20 cellular contexts compared by ENCODE assay signal in the genomic region with DNA sequence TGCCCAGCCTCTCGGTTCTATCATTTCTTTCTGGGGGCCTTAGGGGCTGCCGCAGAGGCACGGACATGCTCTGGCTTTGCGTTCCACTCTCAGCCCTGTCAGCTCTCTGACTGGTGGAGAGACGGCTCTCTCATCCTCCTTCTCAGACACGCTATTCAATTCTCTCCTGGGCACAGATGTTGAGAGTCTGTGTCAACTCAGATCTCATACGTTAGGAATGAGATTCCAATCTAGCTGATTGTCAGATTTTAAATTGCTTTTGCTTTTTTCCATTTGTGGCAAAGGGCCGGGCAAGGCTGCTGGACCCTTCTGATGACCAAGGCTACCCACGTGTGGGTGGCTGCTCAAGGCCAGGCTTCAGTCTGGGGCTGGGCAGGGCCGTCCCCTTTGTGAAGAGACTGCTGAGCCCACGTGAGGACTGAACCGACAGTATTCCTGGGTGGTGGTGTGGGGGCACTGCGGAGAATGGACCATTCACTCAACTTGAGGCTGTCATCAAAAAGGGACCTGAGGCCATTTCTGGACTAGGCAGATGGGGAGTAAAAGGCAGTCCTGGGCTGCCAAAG.
A peak's percentile ranks its signal among the peaks of the same experiment; 100 is the strongest.
DNase-seq lines count a peak whose midpoint lies in the region; ATAC-seq and TF ChIP-seq lines count a peak whose summit lies in the region.
"Had no signal": no experiment of that assay in that cellular context is flagged by ENCODE, and none has a peak within 500 bp of the region (broad histone marks: within the 10 kb centered on the region; RNA-seq: fewer than 3 reads in every experiment).

No MANE protein-coding gene starts in this region.

- peaks cover 87% of the 10 kb centered on the region for H3K36me3 Mint-ChIP-seq in nephron (ENCODE audit: low read depth)

- H3K4me3 ChIP-seq in dorsolateral prefrontal cortex (no peak overlapping the region), uterus (no peak overlapping the region)
- H3K4me3 ChIP-seq: Peyer's patch had no signal

- ATAC-seq in GM18505 (IDR thresholded peaks at IDR 0.05; ENCODE audit: unreplicated experiment) = no peak

- peaks cover 17% of the 10 kb centered on the region for H3K4me1 Mint-ChIP-seq in nephron
- H3K4me1 Mint-ChIP-seq: CD14-positive monocyte, H9 had no signal

- H3K4me1 ChIP-seq in uterus = peaks cover 0 to 5% of the 10 kb centered on the region in 2 donors
- H3K4me1 ChIP-seq: Peyer's patch had no signal

- H3K27me3 Mint-ChIP-seq in nephron (ENCODE audit: low read depth) = no peaks in the 10 kb centered on the region

- DNase-seq in activated CD8-positive, alpha-beta memory T cell treated with anti-CD3 and anti-CD28 coated beads, Interleukin-2, amount 50 U/mL, for 48 hours = peak; percentile 25
- no peak for DNase-seq in activated CD8-positive, alpha-beta memory T cell treated with anti-CD3 and anti-CD28 coated beads, Interleukin-2, amount 50 U/mL, for 4 hours
- no peak for DNase-seq in dorsolateral prefrontal cortex
- DNase-seq in uterus = no peak
- no peak for DNase-seq in effector CD8-positive, alpha-beta T cell (lab: John Stamatoyannopoulos, UW)
- no peak for DNase-seq in NOMO-1 treated with DMSO at 0.1 percent for 48 hours (lab: John Stamatoyannopoulos, UW; ENCODE audit: unreplicated experiment)
- DNase-seq: COR-L47, DMS153, EL, H9, KG1, NCI-H1105, NCI-H1694 treated with DMSO at 0.1 percent for 48 hours, NCI-H446, NCI-H774, Peyer's patch, SHP77 had no signal

- no peak overlapping the region for H3K4me3 Mint-ChIP-seq in nephron
- H3K4me3 Mint-ChIP-seq: CD14-positive monocyte, H9 had no signal

- H3K9me3 ChIP-seq in uterus = no peaks in the 10 kb centered on the region
- H3K9me3 ChIP-seq: Peyer's patch had no signal

- no peaks in the 10 kb centered on the region for H3K9me3 Mint-ChIP-seq in nephron
- H3K9me3 Mint-ChIP-seq: CD14-positive monocyte, H9 had no signal

- H3K27me3 ChIP-seq in dorsolateral prefrontal cortex (no peaks in the 10 kb centered on the region), uterus (no peaks in the 10 kb centered on the region)
- H3K27me3 ChIP-seq: Peyer's patch had no signal

- H3K27ac ChIP-seq in dorsolateral prefrontal cortex (peak overlapping the region in 57 of 59 donors; percentile 0 to 86 (median 68)), uterus (peak overlapping the region; percentile 2 to 46)
- H3K27ac ChIP-seq: Peyer's patch had no signal

- no peaks in the 10 kb centered on the region for H3K36me3 ChIP-seq in uterus

- H3K27ac Mint-ChIP-seq in nephron = peak overlapping the region in 2 of 3 experiments; percentile 38 to 58

- intact Hi-C loops in dorsolateral prefrontal cortex (cut with DNase I) = no loop called here
- intact Hi-C loops in uterus (cut with DNase I; ENCODE audit: low total_unique reads) = no loop called here

- TF ChIP-seq POLR2A in uterus (IDR thresholded peaks at IDR 0.05) (no peak), GM18505 (IDR thresholded peaks at IDR 0.05; ENCODE audit: borderline replicate concordance, extremely low read depth, insufficient read depth, insufficient read length) (no peak)

- no peak for TF ChIP-seq CTCF in dorsolateral prefrontal cortex (IDR thresholded peaks at IDR 0.05 in 54 of 56, conservative IDR thresholded peaks at IDR 0.05 in 2 of 56; ENCODE audit: low read depth in 1 of 56, partially characterized antibody in 56 of 56)
- TF ChIP-seq CTCF in nephron (IDR thresholded peaks at IDR 0.05; ENCODE audit: unreplicated experiment in 3 of 3) = no peak
- TF ChIP-seq CTCF in uterus (IDR thresholded peaks at IDR 0.05) = no peak
